6 cellular contexts compared by ENCODE assay signal in the genomic region with DNA sequence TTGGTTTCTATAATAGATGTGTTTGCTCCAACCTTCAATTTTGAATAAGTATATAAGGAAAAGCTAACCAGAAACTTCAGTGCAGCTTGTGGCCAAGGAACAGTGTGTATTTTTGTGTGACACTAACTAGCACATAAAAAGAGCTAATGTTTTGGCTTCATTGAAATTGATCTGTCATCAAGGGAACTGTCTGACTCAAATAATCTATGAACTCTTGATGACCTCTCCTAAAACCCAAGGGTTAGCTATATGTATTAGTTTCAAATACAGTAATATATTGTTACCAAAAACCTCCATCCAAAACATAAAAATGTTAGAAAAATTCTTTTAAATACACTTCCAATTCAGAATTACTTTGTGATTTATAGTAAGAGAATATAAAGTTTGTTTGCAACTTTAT.
"Had no signal": no experiment of that assay in that cellular context is flagged by ENCODE, and none has a peak within 500 bp of the region (broad histone marks: within the 10 kb centered on the region; RNA-seq: fewer than 3 reads in every experiment).

No MANE protein-coding gene starts in this region.

- H2AFZ ChIP-seq: GM23338 had no signal

- H3K4me1 Mint-ChIP-seq: GM23338 had no signal

- H3K4me3 ChIP-seq: GM23338, K562 had no signal

- H3K4me2 ChIP-seq: GM23338 had no signal

- DNase-seq: H9, HCEC 1CT, IMR-90, KG1 had no signal

- H3K4me3 Mint-ChIP-seq: GM23338, H9 had no signal

- H3K9me3 Mint-ChIP-seq: GM23338, H9 had no signal

- H3K27ac Mint-ChIP-seq: GM23338, H9 had no signal

- ATAC-seq: GM23338, K562 had no signal
